In the genomic region with DNA sequence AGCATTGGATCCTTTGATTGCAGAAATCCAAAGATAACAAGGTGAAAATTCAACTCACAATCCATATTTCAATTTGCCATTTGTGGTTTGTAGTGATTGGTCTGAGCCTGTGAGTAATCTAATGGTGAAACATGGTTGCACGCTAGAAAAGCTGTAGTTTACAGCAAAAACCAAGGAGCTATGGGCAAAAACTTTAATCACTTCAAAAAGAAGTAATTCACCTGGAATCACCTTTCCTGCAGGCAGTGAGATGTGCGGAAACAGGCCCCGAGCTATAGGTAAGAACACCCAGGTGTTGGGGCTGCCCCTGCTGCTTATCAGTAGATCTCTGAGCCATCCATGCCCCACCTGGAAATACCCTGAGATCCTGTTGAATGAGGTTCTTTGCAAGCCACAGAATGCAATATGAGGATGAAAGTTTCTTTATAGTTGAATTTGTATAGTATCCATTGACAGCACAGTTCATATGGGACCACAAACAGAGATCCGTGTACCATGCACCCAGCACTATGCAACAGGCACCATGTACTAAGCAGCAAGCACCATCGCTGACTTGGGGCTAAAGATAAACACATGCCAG, we compare ENCODE assay signal across 1 cellular context.
TF ChIP-seq lines count a peak whose summit lies in the region.

No MANE protein-coding gene starts in this region.

TF ChIP-seq in IMR-90, 13 proteins besides CTCF, POLR2A, EP300 and RAD21:
- TF ChIP-seq CHD1 (IDR thresholded peaks at IDR 0.05; ENCODE audit: low read depth, low read length) (no peak), MAFK (IDR thresholded peaks at IDR 0.05; ENCODE audit: low read depth, low read length) (no peak), FOS (IDR thresholded peaks at IDR 0.05; ENCODE audit: low read depth, low read length) (0 out of 2 replicates have a peak, but pooled peaks have one; percentile 1), CEBPB (IDR thresholded peaks at IDR 0.05; ENCODE audit: low read depth, low read length) (peak; percentile 65; the same call in 1 of the 2 replicates)
